8 cellular contexts compared by ENCODE assay signal in genomic region chr6:28866342-28867077, GRCh38. TPM values are rescaled to one million over a fixed set of nuclear protein-coding genes. Genes with fewer than 3 reads are reported as not detected.
DNase-seq lines count a peak whose midpoint lies in the region; ATAC-seq and TF ChIP-seq lines count a peak whose summit lies in the region.

No MANE protein-coding gene starts in this region.

- TF ChIP-seq RAD21 in SK-N-SH (IDR thresholded peaks at IDR 0.05; ENCODE audit: low read length) = no peak

- H3K9me3 Mint-ChIP-seq in activated naive CD4-positive, alpha-beta T cell treated with anti-CD3 and anti-CD28 coated beads, Interleukin-2, amount 50 U/mL, for 24 hours = peaks cover 5% of the 10 kb centered on the region

- TF ChIP-seq CTCF in SK-N-SH (IDR thresholded peaks at IDR 0.05) (no peak), upper lobe of left lung (IDR thresholded peaks at IDR 0.05) (peak in 2 of 6 experiments; percentile 8 to 21)

- H2AFZ ChIP-seq in SK-N-SH (ENCODE audit: low read depth) = peak overlapping the region; percentile 84

- CTCF ChIA-PET in SK-N-SH (lab: Yijun Ruan, JAX) = interaction anchor here (0.6 to 0.8 kb wide), 2 partner anchors 29 to 56 kb away, joined by 3 read pairs; no protein-coding TSS in a partner anchor

- intact Hi-C loops in cardiac septum (cut with DNase I) = loop anchor here (10.0 kb wide), 1 partner anchor 118 kb away; no protein-coding TSS in a partner anchor
- intact Hi-C loops in posterior cingulate gyrus (cut with DNase I) = no loop called here

- H3K4me2 ChIP-seq in SK-N-SH = peak overlapping the region; percentile 81

- H3K36me3 ChIP-seq in SK-N-SH (replicated peaks in 1 of 2; ENCODE audit: control insufficient read depth in 1 of 2, insufficient read depth in 2 of 2, low read length in 1 of 2) (no peaks in the 10 kb centered on the region), upper lobe of left lung (no peaks in the 10 kb centered on the region)

- peaks cover 1% of the 10 kb centered on the region for H3K36me3 Mint-ChIP-seq in activated naive CD4-positive, alpha-beta T cell treated with anti-CD3 and anti-CD28 coated beads, Interleukin-2, amount 50 U/mL, for 24 hours

- peak overlapping the region; percentile 53; the same call in 1 of the 2 replicates for H3K9ac ChIP-seq in SK-N-SH

- ATAC-seq in GM18909 (IDR thresholded peaks at IDR 0.05; ENCODE audit: poor library complexity, unreplicated experiment) (peak; percentile 53), upper lobe of left lung (ENCODE audit: low FRiP score in 2 of 2) (peak; percentile 61 to 87)

- H3K4me1 ChIP-seq in SK-N-SH (ENCODE audit: control insufficient read depth in 1 of 2, insufficient read depth in 2 of 2, low read depth in 1 of 2, low read length in 1 of 2) = peaks cover 0 to 11% of the 10 kb centered on the region in 2 experiments; a peak in 2 of 4 replicates
- H3K4me1 ChIP-seq in upper lobe of left lung = peaks cover 11 to 18% (median 12%) of the 10 kb centered on the region in 4 donors

- H3K4me3 ChIP-seq in SK-N-SH (ENCODE audit: low read depth in 2 of 2, low read length in 1 of 2) (peak overlapping the region; percentile 72), upper lobe of left lung (peak overlapping the region; percentile 56 to 82 (median 72))

- peaks cover 43% of the 10 kb centered on the region for H3K4me1 Mint-ChIP-seq in activated naive CD4-positive, alpha-beta T cell treated with anti-CD3 and anti-CD28 coated beads, Interleukin-2, amount 50 U/mL, for 24 hours

- H4K20me1 ChIP-seq in SK-N-SH (ENCODE audit: insufficient read depth) = no peaks in the 10 kb centered on the region

- peaks cover 23% of the 10 kb centered on the region for H3F3A ChIP-seq in SK-N-SH (replicated peaks; ENCODE audit: insufficient read depth)

- 1% methylated on average over 28 of the region's 58 CpGs for WGBS in SK-N-SH (ENCODE audit: low lambda C conversion rate)
- 0 to 1% methylated on average over 3 to 39 of the region's 58 CpGs for WGBS in upper lobe of left lung, 2 donors

- H3K79me2 ChIP-seq in SK-N-SH (ENCODE audit: insufficient read depth) = no peaks in the 10 kb centered on the region

- TF ChIP-seq POLR2A in upper lobe of left lung (IDR thresholded peaks at IDR 0.05) = peak in 3 of 4 donors; percentile 36 to 70 (median 57)

- peak overlapping the region; percentile 39 to 93 for H3K27ac ChIP-seq in SK-N-SH (ENCODE audit: low read depth in 2 of 2, low read length in 1 of 2)
- peak overlapping the region; percentile 79 to 90 (median 80) for H3K27ac ChIP-seq in upper lobe of left lung

- H3K27me3 Mint-ChIP-seq in activated naive CD4-positive, alpha-beta T cell treated with anti-CD3 and anti-CD28 coated beads, Interleukin-2, amount 50 U/mL, for 24 hours = no peaks in the 10 kb centered on the region

- DNase-seq in A172 (ENCODE audit: low spot score) (peak; percentile 71), KBM-7 (peak; percentile 88), SK-N-SH (peak; percentile 70), cardiac septum (ENCODE audit: low spot score) (peak; percentile 84), posterior cingulate gyrus (peak; percentile 32 to 93 (median 58)), upper lobe of left lung (peak; percentile 82 to 94)

- no peaks in the 10 kb centered on the region for H3K9me2 ChIP-seq in SK-N-SH

- TF ChIP-seq EP300 in SK-N-SH (IDR thresholded peaks at IDR 0.05; ENCODE audit: borderline replicate concordance in 1 of 2, low read depth in 1 of 2, low read length in 1 of 2) (peak in 1 of 2 experiments; percentile 27; a peak in 1 of 4 replicates), upper lobe of left lung (IDR thresholded peaks at IDR 0.05) (no peak)

- no peaks in the 10 kb centered on the region for H3K27me3 ChIP-seq in SK-N-SH (ENCODE audit: insufficient read depth)
- no peaks in the 10 kb centered on the region for H3K27me3 ChIP-seq in upper lobe of left lung

- POLR2A ChIA-PET in SK-N-SH (lab: Yijun Ruan, JAX) = interaction anchor here (0.9 to 3.2 kb wide), 17 partner anchors 8 to 1734 kb away, joined by 3 to 32 read pairs (median 6); a partner anchor contains a TSS

- H3K4me3 Mint-ChIP-seq in activated naive CD4-positive, alpha-beta T cell treated with anti-CD3 and anti-CD28 coated beads, Interleukin-2, amount 50 U/mL, for 24 hours = peak overlapping the region; percentile 87

- H3K9me3 ChIP-seq in SK-N-SH (no peaks in the 10 kb centered on the region), upper lobe of left lung (no peaks in the 10 kb centered on the region)

- in situ Hi-C loops in KBM-7 (cut with MboI; ENCODE audit: low pct_unique_long_range_greater_than_20kb, low sequenced_read_pairs) = no loop called here

- peak overlapping the region; percentile 92 for H3K27ac Mint-ChIP-seq in activated naive CD4-positive, alpha-beta T cell treated with anti-CD3 and anti-CD28 coated beads, Interleukin-2, amount 50 U/mL, for 24 hours

TF ChIP-seq in SK-N-SH, 30 proteins besides CTCF, POLR2A, EP300 and RAD21 (continues in another document):
- TF ChIP-seq POLR2AphosphoS5 (IDR thresholded peaks at IDR 0.05; ENCODE audit: low read depth, low read length) (no peak), YY1 (IDR thresholded peaks at IDR 0.05; ENCODE audit: low read depth) (0 out of 2 replicates have a peak, but pooled peaks have one; percentile 42), EZH2phosphoT487 (IDR thresholded peaks at IDR 0.05; ENCODE audit: borderline replicate concordance, low read depth) (no peak), PBX3 (IDR thresholded peaks at IDR 0.05) (no peak), FOXM1 (IDR thresholded peaks at IDR 0.05; ENCODE audit: low read depth) (no peak), TCF12 (IDR thresholded peaks at IDR 0.05) (no peak), MXI1 (IDR thresholded peaks at IDR 0.05; ENCODE audit: low read depth, low read length) (peak; percentile 39; the same call in 1 of the 2 replicates), IRF3 (IDR thresholded peaks at IDR 0.05; ENCODE audit: low read depth, low read length) (no peak), GABPA (IDR thresholded peaks at IDR 0.05; ENCODE audit: low read depth) (no peak), TEAD4 (IDR thresholded peaks at IDR 0.05; ENCODE audit: borderline replicate concordance, insufficient read depth) (no peak), CHD2 (IDR thresholded peaks at IDR 0.05; ENCODE audit: low read length, partially characterized antibody) (no peak), MAX (IDR thresholded peaks at IDR 0.05; ENCODE audit: low read depth) (peak; percentile 47; the same call in 1 of the 2 replicates), RFX5 (IDR thresholded peaks at IDR 0.05; ENCODE audit: low read length) (no peak), ELF1 (IDR thresholded peaks at IDR 0.05) (peak; percentile 73)
- TF ChIP-seq, protein P1, sequence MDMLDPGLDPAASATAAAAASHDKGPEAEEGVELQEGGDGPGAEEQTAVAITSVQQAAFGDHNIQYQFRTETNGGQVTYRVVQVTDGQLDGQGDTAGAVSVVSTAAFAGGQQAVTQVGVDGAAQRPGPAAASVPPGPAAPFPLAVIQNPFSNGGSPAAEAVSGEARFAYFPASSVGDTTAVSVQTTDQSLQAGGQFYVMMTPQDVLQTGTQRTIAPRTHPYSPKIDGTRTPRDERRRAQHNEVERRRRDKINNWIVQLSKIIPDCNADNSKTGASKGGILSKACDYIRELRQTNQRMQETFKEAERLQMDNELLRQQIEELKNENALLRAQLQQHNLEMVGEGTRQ (IDR thresholded peaks at IDR 0.05; ENCODE audit: borderline replicate concordance, low read depth, low read length) = no peak
- TF ChIP-seq, protein P2, sequence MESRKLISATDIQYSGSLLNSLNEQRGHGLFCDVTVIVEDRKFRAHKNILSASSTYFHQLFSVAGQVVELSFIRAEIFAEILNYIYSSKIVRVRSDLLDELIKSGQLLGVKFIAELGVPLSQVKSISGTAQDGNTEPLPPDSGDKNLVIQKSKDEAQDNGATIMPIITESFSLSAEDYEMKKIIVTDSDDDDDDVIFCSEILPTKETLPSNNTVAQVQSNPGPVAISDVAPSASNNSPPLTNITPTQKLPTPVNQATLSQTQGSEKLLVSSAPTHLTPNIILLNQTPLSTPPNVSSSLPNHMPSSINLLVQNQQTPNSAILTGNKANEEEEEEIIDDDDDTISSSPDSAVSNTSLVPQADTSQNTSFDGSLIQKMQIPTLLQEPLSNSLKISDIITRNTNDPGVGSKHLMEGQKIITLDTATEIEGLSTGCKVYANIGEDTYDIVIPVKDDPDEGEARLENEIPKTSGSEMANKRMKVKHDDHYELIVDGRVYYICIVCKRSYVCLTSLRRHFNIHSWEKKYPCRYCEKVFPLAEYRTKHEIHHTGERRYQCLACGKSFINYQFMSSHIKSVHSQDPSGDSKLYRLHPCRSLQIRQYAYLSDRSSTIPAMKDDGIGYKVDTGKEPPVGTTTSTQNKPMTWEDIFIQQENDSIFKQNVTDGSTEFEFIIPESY (IDR thresholded peaks at IDR 0.05; ENCODE audit: borderline replicate concordance, low read depth) = 0 out of 2 replicates have a peak, but pooled peaks have one; percentile 7

RNA-seq across cellular contexts. Expression of gene TRIM27, which starts 57.3 kb away (rescaled TPM):
- total RNA-seq in A172 (2014; rRNA removed; shearing (Covaris generic)) = 59.1 and 66.4 TPM in 2 replicates
- polyA plus RNA-seq in SK-N-SH (2012; rRNA removed) = 43.8 and 67.4 TPM in 2 replicates
- polyA plus RNA-seq in SK-N-SH (2012; cell fraction: cytosol; rRNA removed) = 38.7 and 46.0 TPM in 2 replicates
- 100 and 125 TPM in 2 replicates for polyA plus RNA-seq in SK-N-SH (2012; cell fraction: nucleus; rRNA removed)
- total RNA-seq in cardiac septum (21.0 TPM), upper lobe of left lung (10 to 100 TPM; 45.8 to 90.1 (median 55.5) TPM)

Comparison
In these comparisons a context has a peak if more than half of its experiments do, and no peak if none do; other contexts are left out.
1. Peak in every context shown above with its lines: DNase-seq, ATAC-seq, H3K4me3 ChIP-seq and H3K27ac ChIP-seq.